Comparison of ENCODE assay signal across 1 cellular context in the genomic region with DNA sequence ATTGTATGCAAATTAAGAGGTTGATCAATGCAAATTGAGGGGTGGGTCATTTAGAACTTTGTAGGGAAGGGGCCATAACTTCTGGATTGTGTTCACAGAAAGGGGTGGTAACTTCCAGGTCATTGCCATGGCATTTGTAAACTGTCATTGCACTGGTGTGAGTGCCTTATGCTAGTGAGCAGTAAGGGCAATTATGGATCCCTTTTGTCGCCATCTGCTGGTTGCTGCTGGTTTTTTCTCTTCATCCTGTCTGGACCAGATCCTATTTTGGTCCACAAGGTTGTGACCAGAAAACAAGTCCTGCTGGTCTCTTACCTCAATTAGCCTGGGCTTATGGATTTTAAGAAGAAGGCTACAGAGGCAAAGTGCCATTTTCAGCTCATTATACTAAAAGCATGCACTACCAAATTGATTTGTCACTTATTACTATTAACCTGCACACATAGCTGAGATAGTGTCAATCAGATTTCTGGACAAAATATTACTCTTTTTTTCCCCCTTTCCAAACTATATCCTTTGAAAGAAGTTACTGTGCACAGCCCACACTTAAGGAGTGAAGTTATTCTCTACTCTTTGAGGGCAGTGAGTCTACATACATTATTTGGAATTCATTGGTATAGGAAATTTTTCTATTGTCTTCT.
TF ChIP-seq lines count a peak whose summit lies in the region.

No MANE protein-coding gene starts in this region.

TF ChIP-seq in IMR-90, 13 proteins besides CTCF, POLR2A, EP300 and RAD21 (continued from another document):
- TF ChIP-seq SMC3 (IDR thresholded peaks at IDR 0.05; ENCODE audit: low read depth, low read length): peak; percentile 70
- no peak for TF ChIP-seq MXI1 (IDR thresholded peaks at IDR 0.05; ENCODE audit: borderline replicate concordance, low read depth, low read length)
- no peak for TF ChIP-seq RCOR1 (IDR thresholded peaks at IDR 0.05; ENCODE audit: insufficient replicate concordance, low read length)
